Comparison of ENCODE assay signal across 24 cellular contexts in the genomic region with DNA sequence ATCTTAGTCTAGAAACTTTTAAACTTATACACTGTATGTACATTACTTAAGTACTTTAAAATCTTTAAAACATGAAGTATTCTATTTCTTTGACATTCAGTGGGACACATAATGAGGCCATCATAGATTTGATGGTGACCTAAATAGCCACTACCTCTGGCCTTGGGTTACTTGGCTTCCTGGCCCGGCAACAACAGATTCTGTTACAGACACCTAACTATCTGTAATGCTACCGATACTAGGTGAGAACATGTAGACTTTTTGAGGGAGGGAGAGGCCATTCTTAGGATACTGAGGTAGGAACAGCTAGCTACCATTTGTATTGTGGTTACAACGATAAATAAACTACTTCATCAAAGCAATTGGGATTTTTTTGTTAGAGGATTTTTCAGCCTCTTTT.
"Had no signal": no experiment of that assay in that cellular context is flagged by ENCODE, and none has a peak within 500 bp of the region (broad histone marks: within the 10 kb centered on the region; RNA-seq: fewer than 3 reads in every experiment).

No MANE protein-coding gene starts in this region.

- DNase-seq: IMR-90, Kasumi-1, KG1, MM.1S, MV-4-11, NCI-H1048, NCI-H1105, NCI-H1417, NCI-H1436 treated with DMSO at 0.1 percent for 48 hours, NCI-H1694, NCI-H187 treated with DMSO at 0.1 percent for 48 hours, NCI-H2029 treated with DMSO at 0.1 percent for 48 hours, NCI-H2171 treated with DMSO at 0.1 percent for 48 hours, NCI-H2227 treated with DMSO at 0.1 percent for 48 hours, NCI-H524, NCI-H69, NCI-H774, PC-3, SIG-M5 had no signal

- H3K9me3 ChIP-seq: SJSA1 had no signal

- H3K27ac ChIP-seq: RWPE1, SJSA1, SK-N-MC had no signal

- H3K4me3 ChIP-seq: SJSA1, SK-N-MC had no signal

- ATAC-seq: HepG2, Panc1, PC-3 had no signal

- H3K4me1 ChIP-seq: SJSA1 had no signal

- H3K27me3 ChIP-seq: SJSA1 had no signal
